Comparison of ENCODE assay signal across 14 cellular contexts in the genomic region with DNA sequence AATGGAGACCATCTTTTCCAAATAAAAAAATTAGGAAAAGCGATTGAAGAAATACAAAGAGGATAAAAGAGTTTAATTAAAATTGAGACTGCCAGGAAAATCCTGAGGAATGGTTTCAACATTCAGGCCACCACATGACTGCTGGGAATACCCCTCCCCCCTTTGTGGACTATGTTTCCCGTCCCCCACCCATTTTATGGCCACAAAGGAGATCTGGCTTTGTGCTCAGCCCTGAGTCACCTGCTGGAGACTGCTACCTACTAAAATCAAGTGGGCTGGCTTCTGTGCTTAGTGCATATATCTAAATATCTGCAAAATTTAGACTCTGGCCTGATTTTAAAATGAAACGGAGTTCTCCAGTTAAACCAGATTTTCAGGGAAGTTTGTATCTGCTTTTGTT. TPM values are rescaled to one million over a fixed set of nuclear protein-coding genes. Genes with fewer than 3 reads are reported as not detected.
DNase-seq lines count a peak whose midpoint lies in the region; ATAC-seq and TF ChIP-seq lines count a peak whose summit lies in the region.
"Had no signal": no experiment of that assay in that cellular context is flagged by ENCODE, and none has a peak within 500 bp of the region (broad histone marks: within the 10 kb centered on the region; RNA-seq: fewer than 3 reads in every experiment).

No MANE protein-coding gene starts in this region.

- H3K9me3 Mint-ChIP-seq in stimulated activated effector memory CD8-positive, alpha-beta T cell treated with anti-CD3 and anti-CD28 coated beads, Interleukin-12 subunit alpha, Interleukin-12 subunit beta, amount 100 ng/mL, for 72 hours = no peaks in the 10 kb centered on the region
- H3K9me3 Mint-ChIP-seq: CD8-positive, alpha-beta T cell had no signal

- no peak overlapping the region for H3K9ac ChIP-seq in trophoblast cell (ENCODE audit: low read length)

- no peak overlapping the region for H3K27ac Mint-ChIP-seq in stimulated activated effector memory CD8-positive, alpha-beta T cell treated with anti-CD3 and anti-CD28 coated beads, Interleukin-12 subunit alpha, Interleukin-12 subunit beta, amount 100 ng/mL, for 72 hours
- H3K27ac Mint-ChIP-seq: CD8-positive, alpha-beta T cell had no signal

- no CpG with 5 or more reads among the region's 3 CpGs for WGBS in trophoblast cell (ENCODE audit: extremely low coverage, insufficient coverage, insufficient read length)

- H3K14ac ChIP-seq in trophoblast cell (ENCODE audit: low read length) = no peak overlapping the region

- H2BK120ac ChIP-seq in trophoblast cell (ENCODE audit: insufficient read depth, low read length, poor library complexity) = no peak overlapping the region

- H2AFZ ChIP-seq in trophoblast cell (ENCODE audit: insufficient read depth, low read length, poor library complexity) = no peak overlapping the region

- no peak for TF ChIP-seq CTCF in fibroblast of villous mesenchyme (IDR thresholded peaks at IDR 0.05; ENCODE audit: insufficient read depth, low read depth, low read length)

- H3K79me1 ChIP-seq in trophoblast cell (ENCODE audit: low read length) = peaks cover 9% of the 10 kb centered on the region

- no peak for ATAC-seq in HG03442 (IDR thresholded peaks at IDR 0.05; ENCODE audit: unreplicated experiment)
- ATAC-seq in stimulated activated effector memory CD8-positive, alpha-beta T cell treated with anti-CD3 and anti-CD28 coated beads, Interleukin-12 subunit alpha, Interleukin-12 subunit beta, amount 100 ng/mL, for 72 hours = no peak
- ATAC-seq: CD8-positive, alpha-beta T cell had no signal

- DNase-seq in COLO668 (lab: John Stamatoyannopoulos, UW; ENCODE audit: unreplicated experiment) (peak; percentile 8), SJSA1 (ENCODE audit: low read depth in 1 of 2, low spot score in 2 of 2) (no peak), fibroblast of villous mesenchyme (ENCODE audit: low read depth) (peak; percentile 55), trophoblast cell (no peak), NOMO-1 treated with dmso at 0.1 percent for 144 hours (lab: John Stamatoyannopoulos, UW; ENCODE audit: unreplicated experiment) (no peak)
- DNase-seq in stimulated activated effector memory CD8-positive, alpha-beta T cell treated with anti-CD3 and anti-CD28 coated beads, Interleukin-12 subunit alpha, Interleukin-12 subunit beta, amount 100 ng/mL, for 72 hours (ENCODE audit: low spot score in 2 of 2) = no peak
- DNase-seq in stimulated activated naive CD4-positive, alpha-beta T cell (lab: John Stamatoyannopoulos, UW) = no peak
- DNase-seq: CD8-positive, alpha-beta T cell; cerebellar nuclear complex; NCI-H2081; stimulated activated CD4-positive, alpha-beta T cell treated with anti-CD3 and anti-CD28 coated beads, Interleukin-4, amount 100 ng/mL, for 24 hours had no signal

- no peaks in the 10 kb centered on the region for H3K36me3 Mint-ChIP-seq in stimulated activated effector memory CD8-positive, alpha-beta T cell treated with anti-CD3 and anti-CD28 coated beads, Interleukin-12 subunit alpha, Interleukin-12 subunit beta, amount 100 ng/mL, for 72 hours
- H3K36me3 Mint-ChIP-seq: CD8-positive, alpha-beta T cell had no signal

- H2BK12ac ChIP-seq in trophoblast cell (ENCODE audit: low read length) = no peak overlapping the region

- H3K4me3 ChIP-seq in SJSA1 = no peak overlapping the region
- H3K4me3 ChIP-seq in fibroblast of villous mesenchyme (ENCODE audit: low read depth, low read length) = peak overlapping the region; percentile 100
- no peak overlapping the region for H3K4me3 ChIP-seq in trophoblast cell (ENCODE audit: low read depth, low read length)

- H3K36me3 ChIP-seq in SJSA1 (peaks cover 93% of the 10 kb centered on the region), trophoblast cell (ENCODE audit: control insufficient read depth in 1 of 2, insufficient read depth in 2 of 2, low read length in 2 of 2) (peaks cover 6 to 13% of the 10 kb centered on the region in 2 experiments)

- H3K79me2 ChIP-seq in trophoblast cell (ENCODE audit: control insufficient read depth, insufficient read depth, low read length, poor library complexity) = no peaks in the 10 kb centered on the region

- no peak overlapping the region for H2AK5ac ChIP-seq in trophoblast cell (ENCODE audit: low read length)

- H3K27me3 ChIP-seq in SJSA1 (replicated peaks) = no peaks in the 10 kb centered on the region; the same call in 1 of the 2 replicates
- H3K27me3 ChIP-seq in trophoblast cell (ENCODE audit: insufficient read depth, low read length) = no peaks in the 10 kb centered on the region

- no peak overlapping the region for H4K12ac ChIP-seq in trophoblast cell (ENCODE audit: low read depth, low read length)

- no peak overlapping the region for H3K23ac ChIP-seq in trophoblast cell (ENCODE audit: low read length)

- no peak overlapping the region for H2BK5ac ChIP-seq in trophoblast cell (ENCODE audit: low read depth, low read length, poor library complexity)

- H3K9me3 ChIP-seq in SJSA1 (replicated peaks) (no peaks in the 10 kb centered on the region), trophoblast cell (ENCODE audit: insufficient read depth, low read depth, low read length) (no peaks in the 10 kb centered on the region)

- H3K4me3 Mint-ChIP-seq in stimulated activated effector memory CD8-positive, alpha-beta T cell treated with anti-CD3 and anti-CD28 coated beads, Interleukin-12 subunit alpha, Interleukin-12 subunit beta, amount 100 ng/mL, for 72 hours = no peak overlapping the region
- H3K4me3 Mint-ChIP-seq: CD8-positive, alpha-beta T cell had no signal

- no peak overlapping the region for H4K91ac ChIP-seq in trophoblast cell (ENCODE audit: low read depth, low read length)

- H3K4me1 ChIP-seq in SJSA1 (replicated peaks) = peaks cover 100% of the 10 kb centered on the region
- H3K4me1 ChIP-seq in trophoblast cell (ENCODE audit: control insufficient read depth in 1 of 2, insufficient read depth in 2 of 2, low read length in 2 of 2) = peaks cover 8 to 13% of the 10 kb centered on the region in 2 experiments

- H3K27ac ChIP-seq in SJSA1 (peak overlapping the region; percentile 11), trophoblast cell (ENCODE audit: low read depth, low read length) (no peak overlapping the region)
- H3K27ac ChIP-seq: HL-60 had no signal

- peak overlapping the region; percentile 24 for H3K4me2 ChIP-seq in trophoblast cell (ENCODE audit: low read length)

- peak overlapping the region; percentile 75 for H3K4ac ChIP-seq in trophoblast cell (ENCODE audit: low read depth, low read length)

- H3K18ac ChIP-seq in trophoblast cell (ENCODE audit: low read length) = no peak overlapping the region

- no peak overlapping the region for H4K8ac ChIP-seq in trophoblast cell (ENCODE audit: low read depth, low read length)

- H3K4me1 Mint-ChIP-seq in stimulated activated effector memory CD8-positive, alpha-beta T cell treated with anti-CD3 and anti-CD28 coated beads, Interleukin-12 subunit alpha, Interleukin-12 subunit beta, amount 100 ng/mL, for 72 hours = no peaks in the 10 kb centered on the region

RNA-seq across cellular contexts. Expression of gene RND3, which starts 10.1 kb away (rescaled TPM):
- 170 and 178 TPM in 2 replicates for total RNA-seq in SJSA1 (2014; rRNA removed; shearing (Covaris generic))
- total RNA-seq in fibroblast of villous mesenchyme = 635 and 1,266 TPM in 2 replicates
- 71.5 and 74.8 TPM in 2 replicates for polyA plus RNA-seq in trophoblast cell (2013)
- total RNA-seq: activated CD8-positive, alpha-beta memory T cell treated with anti-CD3 and anti-CD28 coated beads for 36 hours; CD8-positive, alpha-beta T cell had no signal

Comparison
In these comparisons a context has a peak if more than half of its experiments do, and no peak if none do; other contexts are left out.
1. DNase-seq: peak in COLO668 (single experiment) and fibroblast of villous mesenchyme (single experiment); none in SJSA1 (0 of 2), trophoblast cell (0 of 2), stimulated activated effector memory CD8-positive, alpha-beta T cell treated with anti-CD3 and anti-CD28 coated beads, Interleukin-12 subunit alpha, Interleukin-12 subunit beta, amount 100 ng/mL, for 72 hours (0 of 2), stimulated activated naive CD4-positive, alpha-beta T cell (0 of 6) and NOMO-1 treated with dmso at 0.1 percent for 144 hours (single experiment).